Comparison of ENCODE assay signal across 9 cellular contexts in the genomic region with DNA sequence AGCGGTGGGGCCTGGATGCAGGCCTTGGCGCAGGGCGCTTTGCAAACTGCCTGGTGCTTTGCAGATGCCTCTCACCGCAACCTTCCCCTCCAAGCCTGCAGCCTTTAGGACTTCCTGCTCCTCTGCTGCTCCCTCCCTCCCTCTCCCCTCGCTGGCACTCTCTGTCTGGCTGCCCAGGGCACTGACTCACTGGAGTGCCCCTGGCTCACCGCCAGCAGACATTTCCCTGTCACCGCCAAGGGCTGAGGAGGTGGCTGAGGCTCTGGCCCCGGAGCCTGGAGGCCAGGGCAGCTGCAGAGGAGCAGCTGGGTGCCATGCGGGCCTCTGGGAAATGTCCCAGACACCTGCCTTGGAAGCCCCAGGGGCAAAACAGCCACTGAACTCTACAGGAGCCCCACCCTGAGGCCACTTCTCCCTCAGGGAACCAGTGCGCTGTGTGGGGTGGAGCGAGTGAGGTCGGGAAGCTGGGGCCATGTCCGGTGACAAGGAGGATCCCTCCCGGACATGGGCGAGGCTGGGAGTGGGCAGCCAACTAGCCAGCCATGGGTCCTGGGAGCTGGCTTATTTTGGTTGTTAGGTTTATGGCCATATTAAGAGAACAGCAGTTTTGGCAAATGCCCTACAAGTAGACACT. TPM values are rescaled to one million over a fixed set of nuclear protein-coding genes. Genes with fewer than 3 reads are reported as not detected.
DNase-seq lines count a peak whose midpoint lies in the region; ATAC-seq, FAIRE-seq and TF ChIP-seq lines count a peak whose summit lies in the region.
"Had no signal": no experiment of that assay in that cellular context is flagged by ENCODE, and none has a peak within 500 bp of the region (broad histone marks: within the 10 kb centered on the region; RNA-seq: fewer than 3 reads in every experiment).

No MANE protein-coding gene starts in this region.

- H3K4me1 ChIP-seq in astrocyte (ENCODE audit: insufficient read depth, low read length) = peaks cover 10% of the 10 kb centered on the region
- H3K4me1 ChIP-seq in vagina = peaks cover 22% of the 10 kb centered on the region

- no peak for ATAC-seq in HG03025 (IDR thresholded peaks at IDR 0.05; ENCODE audit: low FRiP score, unreplicated experiment)

- no peak overlapping the region for H3K9ac ChIP-seq in astrocyte (ENCODE audit: low read length)

- H3K4me2 ChIP-seq in astrocyte (ENCODE audit: low read length) = peak overlapping the region; percentile 39

- no peak overlapping the region for H3K27ac Mint-ChIP-seq in astrocyte (ENCODE audit: unreplicated experiment)

- peaks cover 1% of the 10 kb centered on the region for H3K9me3 Mint-ChIP-seq in astrocyte (ENCODE audit: unreplicated experiment)

- no peak for TF ChIP-seq POLR2A in vagina (IDR thresholded peaks at IDR 0.05)

- H3K27me3 Mint-ChIP-seq in astrocyte (ENCODE audit: low read depth, unreplicated experiment) = no peaks in the 10 kb centered on the region

- no peaks in the 10 kb centered on the region for H3K79me2 ChIP-seq in astrocyte (ENCODE audit: insufficient read depth, low read length)

- H3K9me3 ChIP-seq in astrocyte (ENCODE audit: insufficient read depth, low read depth, low read length) (no peaks in the 10 kb centered on the region), vagina (no peaks in the 10 kb centered on the region)

- peaks cover 14% of the 10 kb centered on the region for H3K36me3 Mint-ChIP-seq in astrocyte (ENCODE audit: low read depth, unreplicated experiment)

- H3K4me3 ChIP-seq in astrocyte (ENCODE audit: insufficient read depth, low read depth, low read length) = no peak overlapping the region
- H3K4me3 ChIP-seq in vagina = no peak overlapping the region
- H3K4me3 ChIP-seq: SK-N-MC had no signal

- peaks cover 2% of the 10 kb centered on the region for H3K4me1 Mint-ChIP-seq in astrocyte (ENCODE audit: low read depth, unreplicated experiment)

- no peak overlapping the region for H3K27ac ChIP-seq in astrocyte (ENCODE audit: low read depth, low read length)
- no peak overlapping the region for H3K27ac ChIP-seq in vagina
- H3K27ac ChIP-seq: SK-N-MC had no signal

- H3K4me3 Mint-ChIP-seq in astrocyte (ENCODE audit: unreplicated experiment) = no peak overlapping the region

- no peak for FAIRE-seq in astrocyte (lab: Jason Lieb, UNC)

- intact Hi-C loops in vagina (cut with DNase I) = no loop called here

- DNase-seq in GM04503 (ENCODE audit: low read depth) (peak; percentile 42), KG1 (lab: John Stamatoyannopoulos, UW) (peak; percentile 55), RPMI8226 (peak; percentile 88), astrocyte (ENCODE audit: low read depth) (peak; percentile 52), islet precursor cell (peak; percentile 76), vagina (ENCODE audit: extremely low spot score in 2 of 2) (no peak)
- peak; percentile 12 for DNase-seq in stimulated activated CD4-positive, alpha-beta T cell treated with anti-CD3 and anti-CD28 coated beads, Interleukin-2, amount 100 ng/mL, for 4 hours (ENCODE audit: low read depth)

- H3K36me3 ChIP-seq in astrocyte (ENCODE audit: insufficient read depth, low read length) = no peaks in the 10 kb centered on the region
- no peaks in the 10 kb centered on the region for H3K36me3 ChIP-seq in vagina

- H4K20me1 ChIP-seq in astrocyte (ENCODE audit: insufficient read depth, low read length) = no peaks in the 10 kb centered on the region

- H3K27me3 ChIP-seq in astrocyte (ENCODE audit: insufficient read depth, low read length) (no peaks in the 10 kb centered on the region), vagina (no peaks in the 10 kb centered on the region)

- TF ChIP-seq CTCF in astrocyte (IDR thresholded peaks at IDR 0.05; ENCODE audit: insufficient read depth, low read depth, low read length) (no peak), vagina (IDR thresholded peaks at IDR 0.05) (no peak)

- H2AFZ ChIP-seq in astrocyte (ENCODE audit: low read depth, low read length) = no peak overlapping the region

RNA-seq across cellular contexts. Expression of a gene that starts 53.4 kb away (rescaled TPM):
- total RNA-seq in astrocyte = 16.8 and 18.8 TPM in 2 replicates
- 38.1 TPM for total RNA-seq in vagina

Comparison
In these comparisons a context has a peak if more than half of its experiments do, and no peak if none do; other contexts are left out.
1. DNase-seq: peak in GM04503 (single experiment), KG1 (single experiment), RPMI8226 (single experiment), astrocyte (single experiment), islet precursor cell (single experiment) and stimulated activated CD4-positive, alpha-beta T cell treated with anti-CD3 and anti-CD28 coated beads, Interleukin-2, amount 100 ng/mL, for 4 hours (single experiment); none in vagina (0 of 2).